Comparison of ENCODE assay signal across 26 cellular contexts in genomic region chr1:28538286-28538685, GRCh38. TPM values are rescaled to one million over a fixed set of nuclear protein-coding genes. Genes with fewer than 3 reads are reported as not detected.
DNase-seq lines count a peak whose midpoint lies in the region; TF ChIP-seq lines count a peak whose summit lies in the region.
"Had no signal": no experiment of that assay in that cellular context is flagged by ENCODE, and none has a peak within 500 bp of the region (broad histone marks: within the 10 kb centered on the region; RNA-seq: fewer than 3 reads in every experiment).

No MANE protein-coding gene starts in this region.

- H3K27ac ChIP-seq in RWPE1 (peak overlapping the region; percentile 52), layer of hippocampus (ENCODE audit: low read depth, low read length) (peak overlapping the region; percentile 24)
- H3K27ac ChIP-seq in CD8-positive, alpha-beta memory T cell (ENCODE audit: low read depth, low read length), result no peak overlapping the region
- H3K27ac ChIP-seq: adrenal gland, coronary artery, esophagus squamous epithelium, gastrocnemius medialis had no signal

- no peak for TF ChIP-seq CTCF in RWPE1 (conservative IDR thresholded peaks at IDR 0.05; ENCODE audit: low read depth)
- TF ChIP-seq CTCF in progenitor cell of endocrine pancreas (IDR thresholded peaks at IDR 0.05; ENCODE audit: unreplicated experiment), result no peak
- no peak for TF ChIP-seq CTCF in mesothelial cell of epicardium (IDR thresholded peaks at IDR 0.05; ENCODE audit: unreplicated experiment)

- POLR2A ChIA-PET in RWPE1 (lab: Yijun Ruan, JAX; ENCODE audit: low non-redundant PET), result no interaction called here
- POLR2A ChIA-PET in CD8-positive, alpha-beta memory T cell (lab: Charles Lee), result no interaction called here

- H3K9me3 Mint-ChIP-seq in progenitor cell of endocrine pancreas (ENCODE audit: low read depth) (no peaks in the 10 kb centered on the region), mesothelial cell of epicardium (no peaks in the 10 kb centered on the region)
- H3K9me3 Mint-ChIP-seq in CD8-positive, alpha-beta memory T cell, result no peaks in the 10 kb centered on the region
- H3K9me3 Mint-ChIP-seq: CD8-positive, alpha-beta T cell; endodermal cell had no signal

- no peaks in the 10 kb centered on the region for H3K9me3 ChIP-seq in CD8-positive, alpha-beta memory T cell (ENCODE audit: low read length)
- H3K9me3 ChIP-seq: adrenal gland, esophagus squamous epithelium, gastrocnemius medialis had no signal

- no peaks in the 10 kb centered on the region for H3K4me1 ChIP-seq in CD8-positive, alpha-beta memory T cell (ENCODE audit: insufficient read depth, low read length)
- H3K4me1 ChIP-seq: adrenal gland, gastrocnemius medialis had no signal

- H3K27me3 Mint-ChIP-seq in progenitor cell of endocrine pancreas, result no peaks in the 10 kb centered on the region
- no peaks in the 10 kb centered on the region for H3K27me3 Mint-ChIP-seq in mesothelial cell of epicardium (ENCODE audit: low read depth)
- H3K27me3 Mint-ChIP-seq in CD8-positive, alpha-beta memory T cell, result peaks cover 0 to 1% of the 10 kb centered on the region in 2 donors
- H3K27me3 Mint-ChIP-seq: activated CD4-positive, alpha-beta T cell treated with anti-CD3 and anti-CD28 coated beads for 36 hours had no signal

- H3K27me3 ChIP-seq in layer of hippocampus (ENCODE audit: control insufficient read depth, insufficient read depth, low read length), result no peaks in the 10 kb centered on the region
- no peaks in the 10 kb centered on the region for H3K27me3 ChIP-seq in CD8-positive, alpha-beta memory T cell (ENCODE audit: insufficient read depth, low read length, poor library complexity, severe bottlenecking)
- H3K27me3 ChIP-seq: adrenal gland, esophagus squamous epithelium, gastrocnemius medialis had no signal

- H3K4me3 Mint-ChIP-seq in progenitor cell of endocrine pancreas (ENCODE audit: low read depth) (no peak overlapping the region), mesothelial cell of epicardium (no peak overlapping the region)
- H3K4me3 Mint-ChIP-seq in CD8-positive, alpha-beta memory T cell, result no peak overlapping the region
- H3K4me3 Mint-ChIP-seq: activated CD4-positive, alpha-beta T cell treated with anti-CD3 and anti-CD28 coated beads for 36 hours; CD8-positive, alpha-beta T cell; endodermal cell had no signal

- H3K36me3 Mint-ChIP-seq in progenitor cell of endocrine pancreas (ENCODE audit: insufficient read depth) (peaks cover 13% of the 10 kb centered on the region), mesothelial cell of epicardium (peaks cover 12% of the 10 kb centered on the region)
- peaks cover 0 to 35% (median 3%) of the 10 kb centered on the region in 3 donors for H3K36me3 Mint-ChIP-seq in CD8-positive, alpha-beta memory T cell

- CTCF ChIA-PET in RWPE1 (lab: Yijun Ruan, JAX), result no interaction called here
- CTCF ChIA-PET in CD8-positive, alpha-beta memory T cell (lab: Charles Lee), result interaction anchor here (0.9 kb wide), 1 partner anchor 197 kb away, joined by 3 read pairs; no protein-coding TSS in a partner anchor

- DNase-seq in DMS 273 (lab: John Stamatoyannopoulos, UW; ENCODE audit: unreplicated experiment) (peak; percentile 43), DMS 273 treated with DMSO at 0.1 percent for 48 hours (lab: John Stamatoyannopoulos, UW) (no peak), RWPE1 (ENCODE audit: low spot score) (no peak), progenitor cell of endocrine pancreas (ENCODE audit: low spot score, unreplicated experiment) (no peak), mesothelial cell of epicardium (ENCODE audit: low spot score in 2 of 2, unreplicated experiment in 2 of 2) (no peak), midbrain (lab: John Stamatoyannopoulos, UW) (no peak)
- DNase-seq in CD8-positive, alpha-beta memory T cell, result no peak
- DNase-seq: 8988T; activated CD4-positive, alpha-beta T cell treated with anti-CD3 and anti-CD28 coated beads for 36 hours; activated CD8-positive, alpha-beta memory T cell treated with anti-CD3 and anti-CD28 coated beads for 24 hours; activated T-cell treated with anti-CD3 and anti-CD28 coated beads, Interleukin-2, amount 50 U/mL, for 1 hour; CD8-positive, alpha-beta T cell; DMS79 treated with DMSO at 0.1 percent for 48 hours; endodermal cell; esophagus squamous epithelium; gastrocnemius medialis; Kasumi-1; left ventricle myocardium superior; NCI-H1048; NCI-H526 treated with DMSO at 0.1 percent for 48 hours; T-helper 2 cell had no signal

- H3K4me3 ChIP-seq in CD8-positive, alpha-beta memory T cell (ENCODE audit: low read length), result no peak overlapping the region
- H3K4me3 ChIP-seq: adrenal gland, coronary artery, esophagus squamous epithelium, gastrocnemius medialis, SK-N-MC had no signal

- no peaks in the 10 kb centered on the region for H3K4me1 Mint-ChIP-seq in progenitor cell of endocrine pancreas (ENCODE audit: low read depth)
- H3K4me1 Mint-ChIP-seq in mesothelial cell of epicardium, result no peaks in the 10 kb centered on the region
- no peaks in the 10 kb centered on the region for H3K4me1 Mint-ChIP-seq in CD8-positive, alpha-beta memory T cell
- H3K4me1 Mint-ChIP-seq: activated CD4-positive, alpha-beta T cell treated with anti-CD3 and anti-CD28 coated beads for 36 hours; endodermal cell had no signal

- H3K36me3 ChIP-seq in CD8-positive, alpha-beta memory T cell (ENCODE audit: insufficient read depth, low read length), result peaks cover 15% of the 10 kb centered on the region

- H3K27ac Mint-ChIP-seq in progenitor cell of endocrine pancreas (peak overlapping the region; percentile 77), mesothelial cell of epicardium (no peak overlapping the region)
- H3K27ac Mint-ChIP-seq in CD8-positive, alpha-beta memory T cell, result peak overlapping the region in 4 of 8 donors; percentile 22 to 68 (median 64)
- H3K27ac Mint-ChIP-seq: activated CD4-positive, alpha-beta T cell treated with anti-CD3 and anti-CD28 coated beads for 36 hours; endodermal cell had no signal

RNA-seq across cellular contexts. Expression of gene TRNAU1AP, which starts 14.6 kb away (rescaled TPM):
- total RNA-seq in progenitor cell of endocrine pancreas (38.6 and 39.6 TPM in 2 replicates), mesothelial cell of epicardium (23.3 to 25.5 TPM (median 25.0 TPM) in 3 replicates)
- total RNA-seq in CD8-positive, alpha-beta memory T cell, result 10 to 100 TPM; 46.0 to 49.6 TPM
- 26.6 TPM for polyA plus RNA-seq in CD8-positive, alpha-beta memory T cell

RNA-seq across cellular contexts. Expression of gene RCC1, which starts 32.4 kb away (rescaled TPM):
- total RNA-seq in progenitor cell of endocrine pancreas (58.4 TPM in 2 replicates), mesothelial cell of epicardium (30.6 to 33.7 TPM (median 31.9 TPM) in 3 replicates)
- 100 to 1,000 TPM; 115 to 116 TPM for total RNA-seq in CD8-positive, alpha-beta memory T cell
- polyA plus RNA-seq in CD8-positive, alpha-beta memory T cell, result 14.0 TPM

RNA-seq across cellular contexts. Expression of gene RAB42, which starts 53.8 kb away (rescaled TPM):
- total RNA-seq in progenitor cell of endocrine pancreas, result 0.65 and 2.1 TPM in 2 replicates
- 4.6 to 5.1 TPM (median 4.8 TPM) in 3 replicates for total RNA-seq in mesothelial cell of epicardium
- total RNA-seq in CD8-positive, alpha-beta memory T cell, result under 1 TPM; 0.35 to 0.47 TPM
- not detected for polyA plus RNA-seq in CD8-positive, alpha-beta memory T cell
- total RNA-seq: bronchial epithelial cell; CD8-positive, alpha-beta T cell had no signal
